In genomic region chr6:145878591-145879295, GRCh38 we compare ENCODE assay signal across 14 cellular contexts.
"Had no signal": no experiment of that assay in that cellular context is flagged by ENCODE, and none has a peak within 500 bp of the region (broad histone marks: within the 10 kb centered on the region; RNA-seq: fewer than 3 reads in every experiment).

No MANE protein-coding gene starts in this region.

- H3K4me3 ChIP-seq: gastrocnemius medialis, heart right ventricle, left ventricle myocardium inferior, psoas muscle had no signal

- H3K27ac ChIP-seq: gastrocnemius medialis, left ventricle myocardium inferior, psoas muscle had no signal

- H3K9me3 ChIP-seq: gastrocnemius medialis, heart right ventricle, left ventricle myocardium inferior, psoas muscle had no signal

- ATAC-seq: activated T-helper 17 cell treated with anti-CD3 and anti-CD28 coated beads, Interleukin-2, amount 50 U/mL, for 72 hours; gastrocnemius medialis; psoas muscle had no signal

- DNase-seq: activated B cell treated with CpG ODN at 0.5 μM for 24 hours; activated CD4-positive, alpha-beta T cell treated with anti-CD3 and anti-CD28 coated beads, Interleukin-2, amount 10 ng/mL, durations not matched to agents 7 days and 5 days; activated naive CD4-positive, alpha-beta T cell treated with anti-CD3 and anti-CD28 coated beads for 36 hours; activated T-cell treated with anti-CD3 and anti-CD28 coated beads for 4 hours; dermis blood vessel endothelial cell; gastrocnemius medialis; heart right ventricle; kidney; left ventricle myocardium inferior; nephron progenitor cell; psoas muscle; stimulated activated CD4-positive, alpha-beta T cell treated with anti-CD3 and anti-CD28 coated beads, Interleukin-2, amount 100 ng/mL, for 48 hours; stimulated activated naive CD4-positive, alpha-beta T cell treated with Interleukin-2 at 50 U/mL for 16 hours had no signal

- H3K27me3 ChIP-seq: gastrocnemius medialis, heart right ventricle had no signal
